35 cellular contexts compared by ENCODE assay signal in genomic region chr7:29975564-29975963, GRCh38. TPM values are rescaled to one million over a fixed set of nuclear protein-coding genes. Genes with fewer than 3 reads are reported as not detected.
A peak's percentile ranks its signal among the peaks of the same experiment; 100 is the strongest.
DNase-seq lines count a peak whose midpoint lies in the region; ATAC-seq, FAIRE-seq and TF ChIP-seq lines count a peak whose summit lies in the region.
"Had no signal": no experiment of that assay in that cellular context is flagged by ENCODE, and none has a peak within 500 bp of the region (broad histone marks: within the 10 kb centered on the region; RNA-seq: fewer than 3 reads in every experiment).

No MANE protein-coding gene starts in this region.

- FAIRE-seq in G401.6 (lab: Jason Lieb, UNC): peak; percentile 15
- FAIRE-seq: GM12878 had no signal

- H3K4me3 ChIP-seq in OCI-LY1 (ENCODE audit: low read depth, low read length, poor library complexity, severe bottlenecking): no peak overlapping the region
- peak overlapping the region in 1 of 4 donors; percentile 34 for H3K4me3 ChIP-seq in esophagus muscularis mucosa
- H3K4me3 ChIP-seq in neural progenitor cell: no peak overlapping the region
- H3K4me3 ChIP-seq: GM12878, mucosa of descending colon had no signal

- no peaks in the 10 kb centered on the region for H3K9me2 ChIP-seq in OCI-LY1 (ENCODE audit: low read depth, low read length)

- H3K9me3 Mint-ChIP-seq in neural progenitor cell: peaks cover 2% of the 10 kb centered on the region
- H3K9me3 Mint-ChIP-seq in activated CD4-positive, alpha-beta T cell treated with anti-CD3 and anti-CD28 coated beads, Interleukin-2, amount 10 ng/mL, durations not matched to agents 7 days and 5 days: no peaks in the 10 kb centered on the region
- no peaks in the 10 kb centered on the region for H3K9me3 Mint-ChIP-seq in activated naive CD4-positive, alpha-beta T cell treated with anti-CD3 and anti-CD28 coated beads for 36 hours
- H3K9me3 Mint-ChIP-seq: activated CD4-positive, alpha-beta memory T cell treated with anti-CD3 and anti-CD28 coated beads for 36 hours; CD8-positive, alpha-beta memory T cell; endodermal cell; natural killer cell; stimulated activated memory B cell treated with anti-CD40 and anti-IgM and Interleukin-4, amounts not matched to agents 10 μg/mL and 1 μg/mL and 100 μg/mL, for 72 hours; T-helper 2 cell treated with Interferon-gamma antibody and Interleukin-4, amounts not matched to agents 5 μg/mL and 100 μg/mL, for 36 hours had no signal

- H3K4me1 Mint-ChIP-seq in neural progenitor cell: peaks cover 57% of the 10 kb centered on the region
- H3K4me1 Mint-ChIP-seq in activated CD4-positive, alpha-beta T cell treated with anti-CD3 and anti-CD28 coated beads, Interleukin-2, amount 10 ng/mL, durations not matched to agents 7 days and 5 days: peaks cover under 1% of the 10 kb centered on the region
- H3K4me1 Mint-ChIP-seq in activated naive CD4-positive, alpha-beta T cell treated with anti-CD3 and anti-CD28 coated beads for 36 hours (ENCODE audit: low read depth): no peaks in the 10 kb centered on the region

- no peak for TF ChIP-seq EP300 in esophagus muscularis mucosa (IDR thresholded peaks at IDR 0.05)

- WGBS in esophagus muscularis mucosa: 63% methylated on average over 1 of the region's 1 CpG

- H3K79me2 ChIP-seq in OCI-LY1 (ENCODE audit: insufficient read depth, low read length) (peaks cover 64% of the 10 kb centered on the region), neural progenitor cell (ENCODE audit: low read depth) (peaks cover 95% of the 10 kb centered on the region)

- no peak for TF ChIP-seq POLR2A in esophagus muscularis mucosa (IDR thresholded peaks at IDR 0.05; ENCODE audit: low read depth)

- H3K27me3 ChIP-seq in OCI-LY1 (ENCODE audit: insufficient read depth, low read length) (no peaks in the 10 kb centered on the region), esophagus muscularis mucosa (no peaks in the 10 kb centered on the region), neural progenitor cell (no peaks in the 10 kb centered on the region)
- H3K27me3 ChIP-seq: foreskin keratinocyte, heart left ventricle had no signal

- intact Hi-C loops in esophagus muscularis mucosa (cut with DNase I): no loop called here
- intact Hi-C loops in activated naive CD4-positive, alpha-beta T cell treated with anti-CD3 and anti-CD28 coated beads for 36 hours (cut with micrococcal nuclease): no loop called here

- H3K4me1 ChIP-seq in OCI-LY1 (ENCODE audit: insufficient read depth, low read length, severe bottlenecking) (peaks cover 50% of the 10 kb centered on the region), esophagus muscularis mucosa (peaks cover 12 to 64% (median 58%) of the 10 kb centered on the region in 4 donors), neural progenitor cell (peaks cover 14% of the 10 kb centered on the region)
- H3K4me1 ChIP-seq: foreskin keratinocyte had no signal

- H3K27ac Mint-ChIP-seq in neural progenitor cell: peak overlapping the region; percentile 33
- H3K27ac Mint-ChIP-seq in activated CD4-positive, alpha-beta T cell treated with anti-CD3 and anti-CD28 coated beads, Interleukin-2, amount 10 ng/mL, durations not matched to agents 7 days and 5 days: no peak overlapping the region
- H3K27ac Mint-ChIP-seq in activated naive CD4-positive, alpha-beta T cell treated with anti-CD3 and anti-CD28 coated beads for 36 hours: no peak overlapping the region
- H3K27ac Mint-ChIP-seq: activated CD4-positive, alpha-beta memory T cell treated with anti-CD3 and anti-CD28 coated beads for 36 hours; CD8-positive, alpha-beta memory T cell; endodermal cell; natural killer cell; stimulated activated memory B cell treated with anti-CD40 and anti-IgM and Interleukin-4, amounts not matched to agents 10 μg/mL and 1 μg/mL and 100 μg/mL, for 72 hours; T-helper 2 cell treated with Interferon-gamma antibody and Interleukin-4, amounts not matched to agents 5 μg/mL and 100 μg/mL, for 36 hours had no signal

- CTCF ChIA-PET in activated CD4-positive, alpha-beta T cell treated with anti-CD3 and anti-CD28 coated beads, Interleukin-2, amount 10 ng/mL, durations not matched to agents 7 days and 5 days (lab: Charles Lee): no interaction called here
- CTCF ChIA-PET in activated naive CD4-positive, alpha-beta T cell treated with anti-CD3 and anti-CD28 coated beads for 36 hours (lab: Charles Lee): interaction anchor here (0.6 kb wide), 1 partner anchor 95 kb away, joined by 3 read pairs; no protein-coding TSS in a partner anchor

- TF ChIP-seq CTCF in OCI-LY1 (IDR thresholded peaks at IDR 0.05; ENCODE audit: low read length) (no peak), esophagus muscularis mucosa (IDR thresholded peaks at IDR 0.05) (no peak), neural progenitor cell (IDR thresholded peaks at IDR 0.05) (no peak)

- peaks cover 12% of the 10 kb centered on the region for H3K36me3 Mint-ChIP-seq in neural progenitor cell
- H3K36me3 Mint-ChIP-seq in activated CD4-positive, alpha-beta T cell treated with anti-CD3 and anti-CD28 coated beads, Interleukin-2, amount 10 ng/mL, durations not matched to agents 7 days and 5 days (ENCODE audit: low read depth): no peaks in the 10 kb centered on the region
- H3K36me3 Mint-ChIP-seq in activated naive CD4-positive, alpha-beta T cell treated with anti-CD3 and anti-CD28 coated beads for 36 hours (ENCODE audit: low read depth): no peaks in the 10 kb centered on the region
- H3K36me3 Mint-ChIP-seq: activated CD4-positive, alpha-beta memory T cell treated with anti-CD3 and anti-CD28 coated beads for 36 hours; CD8-positive, alpha-beta memory T cell; natural killer cell; stimulated activated memory B cell treated with anti-CD40 and anti-IgM and Interleukin-4, amounts not matched to agents 10 μg/mL and 1 μg/mL and 100 μg/mL, for 72 hours had no signal

- ATAC-seq in GM21528 (IDR thresholded peaks at IDR 0.05; ENCODE audit: low FRiP score, unreplicated experiment): no peak
- ATAC-seq: foreskin keratinocyte; GM12878; mucosa of descending colon; natural killer cell; stimulated activated memory B cell treated with anti-CD40 and anti-IgM and Interleukin-4, amounts not matched to agents 10 μg/mL and 1 μg/mL and 100 μg/mL, for 72 hours had no signal

- H3K9me3 ChIP-seq in OCI-LY1 (ENCODE audit: low read length) (no peaks in the 10 kb centered on the region), esophagus muscularis mucosa (no peaks in the 10 kb centered on the region), neural progenitor cell (ENCODE audit: low read depth) (no peaks in the 10 kb centered on the region)
- H3K9me3 ChIP-seq: heart left ventricle, lower lobe of right lung, mucosa of descending colon had no signal

- H3K4me3 Mint-ChIP-seq in neural progenitor cell: peak overlapping the region; percentile 52
- H3K4me3 Mint-ChIP-seq in activated CD4-positive, alpha-beta T cell treated with anti-CD3 and anti-CD28 coated beads, Interleukin-2, amount 10 ng/mL, durations not matched to agents 7 days and 5 days: no peak overlapping the region
- no peak overlapping the region for H3K4me3 Mint-ChIP-seq in activated naive CD4-positive, alpha-beta T cell treated with anti-CD3 and anti-CD28 coated beads for 36 hours
- H3K4me3 Mint-ChIP-seq: activated CD4-positive, alpha-beta memory T cell treated with anti-CD3 and anti-CD28 coated beads for 36 hours; CD8-positive, alpha-beta memory T cell; endodermal cell; natural killer cell; stimulated activated memory B cell treated with anti-CD40 and anti-IgM and Interleukin-4, amounts not matched to agents 10 μg/mL and 1 μg/mL and 100 μg/mL, for 72 hours; T-helper 2 cell treated with Interferon-gamma antibody and Interleukin-4, amounts not matched to agents 5 μg/mL and 100 μg/mL, for 36 hours had no signal

- H3K4me2 ChIP-seq in OCI-LY1 (ENCODE audit: low read length) (peak overlapping the region; percentile 9; the same call in 1 of the 2 replicates), neural progenitor cell (no peak overlapping the region)
- H3K4me2 ChIP-seq: KMS-11 had no signal

- POLR2A ChIA-PET in activated CD4-positive, alpha-beta T cell treated with anti-CD3 and anti-CD28 coated beads, Interleukin-2, amount 10 ng/mL, durations not matched to agents 7 days and 5 days (lab: Charles Lee): no interaction called here

- no peak overlapping the region for H2AFZ ChIP-seq in OCI-LY1 (ENCODE audit: low read length)
- no peak overlapping the region for H2AFZ ChIP-seq in neural progenitor cell (replicated peaks)

- no peaks in the 10 kb centered on the region for H4K20me1 ChIP-seq in OCI-LY1 (ENCODE audit: insufficient read depth, low read length)
- H4K20me1 ChIP-seq in neural progenitor cell (ENCODE audit: low read depth): peaks cover 50% of the 10 kb centered on the region

- H3K27ac ChIP-seq in OCI-LY1 (ENCODE audit: low read depth, low read length, poor library complexity, severe bottlenecking): no peak overlapping the region
- H3K27ac ChIP-seq in esophagus muscularis mucosa (replicated peaks in 1 of 4): peak overlapping the region; percentile 52 to 66 (median 62)
- H3K27ac ChIP-seq in neural progenitor cell: no peak overlapping the region
- H3K27ac ChIP-seq: foreskin keratinocyte, KMS-11 had no signal

- H3K9ac ChIP-seq in OCI-LY1 (ENCODE audit: low read length): no peak overlapping the region; the same call in 1 of the 2 replicates
- no peak overlapping the region for H3K9ac ChIP-seq in neural progenitor cell
- H3K9ac ChIP-seq: KMS-11 had no signal

- no peaks in the 10 kb centered on the region for H3K36me3 ChIP-seq in OCI-LY1 (ENCODE audit: insufficient read depth, low read length)
- no peaks in the 10 kb centered on the region for H3K36me3 ChIP-seq in esophagus muscularis mucosa
- no peaks in the 10 kb centered on the region for H3K36me3 ChIP-seq in neural progenitor cell
- H3K36me3 ChIP-seq: heart left ventricle, lower lobe of right lung had no signal

- H3F3A ChIP-seq in OCI-LY1 (ENCODE audit: insufficient read depth, low read length) (no peaks in the 10 kb centered on the region), neural progenitor cell (ENCODE audit: low read depth) (peaks cover 14% of the 10 kb centered on the region)

- peaks cover 4% of the 10 kb centered on the region for H3K27me3 Mint-ChIP-seq in neural progenitor cell (ENCODE audit: insufficient read depth, low read depth)
- peaks cover 15% of the 10 kb centered on the region for H3K27me3 Mint-ChIP-seq in activated CD4-positive, alpha-beta T cell treated with anti-CD3 and anti-CD28 coated beads, Interleukin-2, amount 10 ng/mL, durations not matched to agents 7 days and 5 days
- H3K27me3 Mint-ChIP-seq in activated naive CD4-positive, alpha-beta T cell treated with anti-CD3 and anti-CD28 coated beads for 36 hours (ENCODE audit: low read depth): peaks cover 2% of the 10 kb centered on the region
- H3K27me3 Mint-ChIP-seq: stimulated activated memory B cell treated with anti-CD40 and anti-IgM and Interleukin-4, amounts not matched to agents 10 μg/mL and 1 μg/mL and 100 μg/mL, for 72 hours had no signal

- no peak for DNase-seq in esophagus muscularis mucosa (ENCODE audit: extremely low spot score)
- DNase-seq in neural progenitor cell (ENCODE audit: low spot score): no peak
- no peak for DNase-seq in activated CD4-positive, alpha-beta T cell treated with anti-CD3 and anti-CD28 coated beads, Interleukin-2, amount 10 ng/mL, durations not matched to agents 7 days and 5 days
- no peak for DNase-seq in stimulated activated CD4-positive, alpha-beta T cell treated with anti-CD3 and anti-CD28 coated beads, Interleukin-4, amount 100 ng/mL, for 24 hours
- DNase-seq in activated naive CD4-positive, alpha-beta T cell treated with anti-CD3 and anti-CD28 coated beads for 36 hours: no peak
- DNase-seq: activated CD4-positive, alpha-beta memory T cell treated with anti-CD3 and anti-CD28 coated beads for 36 hours; activated CD4-positive, CD25-positive, alpha-beta regulatory T cell treated with anti-CD3 and anti-CD28 coated beads, Interleukin-2, amount 50 U/mL, for 72 hours; activated CD8-positive, alpha-beta memory T cell treated with anti-CD3 and anti-CD28 coated beads, Interleukin-2, amount 50 U/mL, for 4 hours; activated naive CD4-positive, alpha-beta T cell; aorta; CD8-positive, alpha-beta memory T cell; DMS 273 treated with DMSO at 0.1 percent for 48 hours; EL; endodermal cell; foreskin keratinocyte; H7; heart left ventricle; kidney glomerular epithelial cell; lower lobe of right lung; MM.1S; mucosa of descending colon; natural killer cell; NCI-H1436; NCI-H2081; NCI-H226; NCI-H526 treated with DMSO at 0.1 percent for 48 hours; Right ventricle myocardium superior; substantia nigra had no signal

RNA-seq across cellular contexts. Expression of gene SCRN1, which starts 14.0 kb away (rescaled TPM):
- total RNA-seq in esophagus muscularis mucosa (100 to 1,000 TPM in 1 of 4 donors, 10 to 100 TPM in 3; 63.6 to 105 (median 83.8) TPM), neural progenitor cell (ENCODE audit: low replicate concordance) (95.9 and 106 TPM in 2 replicates)
- 1 to 10 TPM; 2.1 TPM for total RNA-seq in activated CD4-positive, alpha-beta T cell treated with anti-CD3 and anti-CD28 coated beads, Interleukin-2, amount 10 ng/mL, durations not matched to agents 7 days and 5 days
- total RNA-seq in activated naive CD4-positive, alpha-beta T cell treated with anti-CD3 and anti-CD28 coated beads for 36 hours: 1 to 10 TPM; 1.6 to 2.4 TPM

RNA-seq across cellular contexts. Expression of gene FKBP14, which starts 50.9 kb away (rescaled TPM):
- 1 to 10 TPM; 6.3 to 8.3 (median 7.0) TPM for total RNA-seq in esophagus muscularis mucosa
- 4.0 and 4.5 TPM in 2 replicates for total RNA-seq in neural progenitor cell (ENCODE audit: low replicate concordance)
- 1 to 10 TPM; 3.0 to 4.1 TPM for total RNA-seq in activated CD4-positive, alpha-beta T cell treated with anti-CD3 and anti-CD28 coated beads, Interleukin-2, amount 10 ng/mL, durations not matched to agents 7 days and 5 days
- total RNA-seq in activated naive CD4-positive, alpha-beta T cell treated with anti-CD3 and anti-CD28 coated beads for 36 hours: 1 to 10 TPM; 4.7 to 5.2 TPM

RNA-seq across cellular contexts. Expression of gene PLEKHA8, which starts 52.6 kb away (rescaled TPM):
- total RNA-seq in esophagus muscularis mucosa (10 to 100 TPM in 2 of 4 donors, 1 to 10 TPM in 2; 6.6 to 11.9 (median 10.2) TPM), neural progenitor cell (ENCODE audit: low replicate concordance) (53.5 and 62.7 TPM in 2 replicates)
- total RNA-seq in activated CD4-positive, alpha-beta T cell treated with anti-CD3 and anti-CD28 coated beads, Interleukin-2, amount 10 ng/mL, durations not matched to agents 7 days and 5 days: 1 to 10 TPM; 5.2 to 6.3 TPM
- total RNA-seq in activated naive CD4-positive, alpha-beta T cell treated with anti-CD3 and anti-CD28 coated beads for 36 hours: 10 to 100 TPM in 1 of 2 experiments, 1 to 10 TPM in 1; 8.7 to 10.1 TPM

Comparison
In these comparisons a context has a peak if more than half of its experiments do, and no peak if none do; other contexts are left out.
1. H3K27ac ChIP-seq: peak in esophagus muscularis mucosa (4 of 4); none in OCI-LY1 (single experiment) and neural progenitor cell (single experiment).
2. RNA of gene SCRN1, which starts 14.0 kb away (total RNA-seq): 95.9 to 106 TPM in neural progenitor cell and 63.6 to 105 TPM in esophagus muscularis mucosa; 1.6 to 2.4 TPM in activated naive CD4-positive, alpha-beta T cell treated with anti-CD3 and anti-CD28 coated beads for 36 hours and 2.1 TPM in activated CD4-positive, alpha-beta T cell treated with anti-CD3 and anti-CD28 coated beads, Interleukin-2, amount 10 ng/mL, durations not matched to agents 7 days and 5 days; every median in the first group is over 10 times any median in the second.